35 cellular contexts compared by ENCODE assay signal in genomic region chr3:44464509-44464908, GRCh38.
"Had no signal": no experiment of that assay in that cellular context is flagged by ENCODE, and none has a peak within 500 bp of the region (broad histone marks: within the 10 kb centered on the region; RNA-seq: fewer than 3 reads in every experiment).

No MANE protein-coding gene starts in this region.

- H3K9ac ChIP-seq: KMS-11 had no signal

- H3K4me3 ChIP-seq: MG63 had no signal

- H3K9me3 ChIP-seq: MG63 had no signal

- H3K27me3 ChIP-seq: MG63 had no signal

- H3K4me2 ChIP-seq: KMS-11 had no signal

- H3K27ac ChIP-seq: KMS-11 had no signal

- DNase-seq: Karpas-422, Kasumi-1, KBM-7, KG1, MG63, MM.1S, MV-4-11, NCI-H1048, NCI-H1092, NCI-H1092 treated with DMSO at 0.1 percent for 48 hours, NCI-H1105, NCI-H1105 treated with DMSO at 0.1 percent for 48 hours, NCI-H1417, NCI-H1417 treated with DMSO at 0.1 percent for 48 hours, NCI-H1436, NCI-H1436 treated with DMSO at 0.1 percent for 48 hours, NCI-H146, NCI-H1694, NCI-H1694 treated with DMSO at 0.1 percent for 48 hours, NCI-H187, NCI-H187 treated with DMSO at 0.1 percent for 48 hours, NCI-H1930, NCI-H2029, NCI-H2029 treated with DMSO at 0.1 percent for 48 hours, NCI-H2081, NCI-H2081 treated with DMSO at 0.1 percent for 48 hours, NCI-H2107, NCI-H2171, NCI-H2171 treated with DMSO at 0.1 percent for 48 hours, NCI-H2227 treated with DMSO at 0.1 percent for 48 hours, NCI-H226, NCI-H345, NCI-H446, NCI-H446 treated with DMSO at 0.1 percent for 48 hours had no signal
